ENCODE assay signal across 21 cellular contexts in genomic region chr9:107542401-107542800, GRCh38. TPM values are rescaled to one million over a fixed set of nuclear protein-coding genes. Genes with fewer than 3 reads are reported as not detected.
A peak's percentile ranks its signal among the peaks of the same experiment; 100 is the strongest.
DNase-seq lines count a peak whose midpoint lies in the region; ATAC-seq and TF ChIP-seq lines count a peak whose summit lies in the region.
"Had no signal": no experiment of that assay in that cellular context is flagged by ENCODE, and none has a peak within 500 bp of the region (broad histone marks: within the 10 kb centered on the region; RNA-seq: fewer than 3 reads in every experiment).

No MANE protein-coding gene starts in this region.

- no peak overlapping the region for H3K4me3 ChIP-seq in cardiac fibroblast (replicated peaks in 1 of 2; ENCODE audit: low read depth in 2 of 2, low read length in 2 of 2)
- H3K4me3 ChIP-seq: GM23338 had no signal

- DNase-seq in COLO829 (ENCODE audit: low spot score) = peak; percentile 51
- DNase-seq in NCI-H460 (ENCODE audit: extremely low read depth, low read depth) = peak; percentile 34
- DNase-seq in cardiac fibroblast (ENCODE audit: low read depth in 2 of 2) = peak; percentile 20 to 67
- DNase-seq in foreskin melanocyte = peak; percentile 68
- DNase-seq in activated effector memory CD4-positive, alpha-beta T cell treated with anti-CD3 and anti-CD28 coated beads, Interleukin-2, amount 50 U/mL, for 16 hours = no peak
- no peak for DNase-seq in DMS 273 treated with DMSO at 0.1 percent for 48 hours (lab: John Stamatoyannopoulos, UW)
- DNase-seq in DMS53 (lab: John Stamatoyannopoulos, UW) = no peak
- DNase-seq: Caco-2; CD4-positive, CD25-positive, alpha-beta regulatory T cell; KG1; NCI-H1105; NCI-H146; NCI-H2029 treated with DMSO at 0.1 percent for 48 hours; NCI-H2171; NCI-H345; NCI-H524 treated with DMSO at 0.1 percent for 48 hours; NCI-H82 had no signal

- ATAC-seq in HG02938 (IDR thresholded peaks at IDR 0.05; ENCODE audit: unreplicated experiment) = no peak
- ATAC-seq: GM23338, HCT116, Panc1 had no signal

- no peak for TF ChIP-seq CTCF in cardiac fibroblast (IDR thresholded peaks at IDR 0.05; ENCODE audit: low read depth, low read length)

RNA-seq across cellular contexts. Expression of gene KLF4, which starts 52.8 kb away (rescaled TPM):
- 95.9 and 100 TPM in 2 replicates for total RNA-seq in NCI-H460 (2014; rRNA removed; shearing (Covaris generic))
- 81.5 and 87.6 TPM in 2 replicates for polyA plus RNA-seq in NCI-H460 (2014; cell fraction: nucleus; rRNA removed)

Comparison
In these comparisons a context has a peak if more than half of its experiments do, and no peak if none do; other contexts are left out.
1. DNase-seq: peak in COLO829 (single experiment), NCI-H460 (single experiment), cardiac fibroblast (2 of 2) and foreskin melanocyte (single experiment); none in activated effector memory CD4-positive, alpha-beta T cell treated with anti-CD3 and anti-CD28 coated beads, Interleukin-2, amount 50 U/mL, for 16 hours (single experiment), DMS 273 treated with DMSO at 0.1 percent for 48 hours (single experiment) and DMS53 (single experiment).